ENCODE assay signal across 8 cellular contexts in the genomic region with DNA sequence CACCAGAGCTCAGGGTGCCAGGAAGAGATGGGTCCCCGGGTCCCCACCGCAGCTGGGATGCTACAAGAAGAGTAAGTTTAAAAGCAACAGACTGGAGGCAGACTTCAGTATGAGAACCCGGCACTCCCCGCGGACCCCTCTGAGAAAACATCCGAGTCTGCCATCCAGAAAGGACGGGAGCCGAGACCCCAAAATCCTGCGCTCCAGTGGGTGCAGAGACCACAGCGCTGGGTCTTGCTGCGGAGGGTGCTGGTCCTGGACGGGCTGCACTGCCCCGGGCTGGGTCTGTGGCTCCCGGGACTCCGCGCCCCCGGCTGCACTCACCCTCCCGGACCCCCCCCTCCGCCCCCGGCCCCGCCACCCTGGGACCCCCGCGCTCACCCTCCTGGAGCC. TPM values are rescaled to one million over a fixed set of nuclear protein-coding genes. Genes with fewer than 3 reads are reported as not detected.
DNase-seq lines count a peak whose midpoint lies in the region; ATAC-seq and TF ChIP-seq lines count a peak whose summit lies in the region.

No MANE protein-coding gene starts in this region.

- peak overlapping the region; percentile 75 for H3K4me3 ChIP-seq in skeletal muscle cell (ENCODE audit: low read depth, low read length)

- TF ChIP-seq CTCF in H9 (conservative IDR thresholded peaks at IDR 0.05) (no peak), WTC11 (IDR thresholded peaks at IDR 0.05) (no peak)

- H3K27ac ChIP-seq in H9 (ENCODE audit: insufficient read length, low read depth, low read length): no peak overlapping the region

- DNase-seq in H9 (no peak), WTC11 (ENCODE audit: low spot score) (no peak), left cardiac atrium (no peak), skeletal muscle cell (ENCODE audit: low read depth) (no peak), DMS114 treated with DMSO at 0.1 percent for 48 hours (lab: John Stamatoyannopoulos, UW; ENCODE audit: unreplicated experiment) (no peak)

- no peak overlapping the region for H3K56ac ChIP-seq in H9 (ENCODE audit: insufficient read length, low read depth, low read length)

- H3K27me3 ChIP-seq in H9 (ENCODE audit: insufficient read depth, low read length): no peaks in the 10 kb centered on the region

- no peak overlapping the region for H2AFZ ChIP-seq in H9 (ENCODE audit: low read length)

- H4K5ac ChIP-seq in H9 (ENCODE audit: insufficient read length, low read depth, low read length): no peak overlapping the region

- H3K4me3 Mint-ChIP-seq in H9: peak overlapping the region; percentile 73 to 87
- peak overlapping the region; percentile 78 for H3K4me3 Mint-ChIP-seq in WTC11

- no peak overlapping the region for H2BK12ac ChIP-seq in H9 (ENCODE audit: insufficient read length, low read depth, low read length)

- no peaks in the 10 kb centered on the region for H4K20me1 ChIP-seq in H9 (ENCODE audit: control insufficient read depth, insufficient read depth, insufficient read length)

- no peak overlapping the region for H2BK120ac ChIP-seq in H9 (ENCODE audit: low read depth, low read length, poor library complexity, severe bottlenecking)

- no peak overlapping the region for H4K91ac ChIP-seq in H9 (ENCODE audit: insufficient read length, low read depth, low read length)

- H3K23ac ChIP-seq in H9 (ENCODE audit: insufficient read length, low read depth, low read length): no peak overlapping the region

- H3K4ac ChIP-seq in H9 (ENCODE audit: low read depth, low read length): no peak overlapping the region

- H3K27ac Mint-ChIP-seq in H9: no peak overlapping the region
- H3K27ac Mint-ChIP-seq in WTC11: peak overlapping the region; percentile 72; the same call in 1 of the 2 replicates

- peak overlapping the region; percentile 48 for H3K9ac ChIP-seq in H9 (ENCODE audit: extremely low read depth, insufficient read length, low read length)

- H3T11ph ChIP-seq in H9 (ENCODE audit: low read length): no peak overlapping the region

- H3K18ac ChIP-seq in H9 (ENCODE audit: insufficient read length, low read depth, low read length): no peak overlapping the region

- POLR2A ChIA-PET in WTC11 (lab: Charles Lee): interaction anchor here (1.4 kb wide), 1 partner anchor 17 kb away, joined by 3 read pairs; no protein-coding TSS in a partner anchor

- no peaks in the 10 kb centered on the region; the same call in 1 of the 2 replicates for H3K27me3 Mint-ChIP-seq in H9 (ENCODE audit: low read depth)
- H3K27me3 Mint-ChIP-seq in WTC11 (ENCODE audit: low read depth): no peaks in the 10 kb centered on the region

- H3K4me1 ChIP-seq in H9 (ENCODE audit: insufficient read depth, low read length): no peaks in the 10 kb centered on the region

- H3K36me3 Mint-ChIP-seq in H9 (ENCODE audit: insufficient read depth in 1 of 3, low read depth in 3 of 3) (no peaks in the 10 kb centered on the region), WTC11 (no peaks in the 10 kb centered on the region)

- WGBS in H9 (ENCODE audit: extremely low coverage, insufficient read length, low lambda C conversion rate): no CpG with 5 or more reads among the region's 23 CpGs

- no peak overlapping the region for H2BK15ac ChIP-seq in H9 (ENCODE audit: low read depth, low read length)

- no peaks in the 10 kb centered on the region for H3K9me3 ChIP-seq in H9 (ENCODE audit: control insufficient read depth, low read depth, low read length)

- H3K9me3 Mint-ChIP-seq in H9 (no peaks in the 10 kb centered on the region), WTC11 (no peaks in the 10 kb centered on the region)

- H2BK5ac ChIP-seq in H9 (ENCODE audit: insufficient read length, low read length): no peak overlapping the region

- peaks cover 4 to 10% of the 10 kb centered on the region in 2 experiments; a peak in 3 of 4 replicates for H3K4me1 Mint-ChIP-seq in H9
- H3K4me1 Mint-ChIP-seq in WTC11: no peaks in the 10 kb centered on the region

- H2AK5ac ChIP-seq in H9 (ENCODE audit: insufficient read length, low read length): no peak overlapping the region

- intact Hi-C loops in left cardiac atrium (cut with DNase I): no loop called here

- peak; percentile 8 for ATAC-seq in WTC11
- peak; percentile 36 to 45 for ATAC-seq in left cardiac atrium
- ATAC-seq in HG03039 (IDR thresholded peaks at IDR 0.05; ENCODE audit: unreplicated experiment): no peak
- ATAC-seq in HG03045 (IDR thresholded peaks at IDR 0.05; ENCODE audit: unreplicated experiment): no peak
- ATAC-seq in GM21367 (IDR thresholded peaks at IDR 0.05; ENCODE audit: unreplicated experiment): no peak

- H3K79me2 ChIP-seq in H9 (ENCODE audit: insufficient read depth, low read length): no peaks in the 10 kb centered on the region

- CTCF ChIA-PET in WTC11 (lab: Charles Lee): interaction anchor here (0.6 to 4.2 kb wide), 10 partner anchors 9 to 406 kb away, joined by 3 to 52 read pairs (median 4); a partner anchor contains a TSS

- H2BK20ac ChIP-seq in H9 (ENCODE audit: low read depth, low read length, poor library complexity, severe bottlenecking): no peak overlapping the region

- no peaks in the 10 kb centered on the region for H3K79me1 ChIP-seq in H9 (ENCODE audit: insufficient read depth, low read depth, low read length, poor library complexity, severe bottlenecking)

- H3K23me2 ChIP-seq in H9 (ENCODE audit: insufficient read length, low read depth, low read length, poor library complexity, severe bottlenecking): peaks cover 4% of the 10 kb centered on the region

- peak overlapping the region; percentile 71; the same call in 1 of the 2 replicates for H3K14ac ChIP-seq in H9 (ENCODE audit: insufficient read depth, low read length)

- H4K8ac ChIP-seq in H9 (replicated peaks; ENCODE audit: insufficient read length, low read depth, low read length): no peak overlapping the region

- peak overlapping the region; percentile 72 for H3K4me2 ChIP-seq in H9 (ENCODE audit: insufficient read depth, insufficient read length, low read length)

TF ChIP-seq in WTC11, 78 proteins besides CTCF, POLR2A, EP300 and RAD21 (continues in another document):
- TF ChIP-seq JAZF1 (CRISPR knock-in tag; IDR thresholded peaks at IDR 0.05) (no peak), ATF1 (CRISPR knock-in tag; IDR thresholded peaks at IDR 0.05) (no peak)
- TF ChIP-seq, protein P1, sequence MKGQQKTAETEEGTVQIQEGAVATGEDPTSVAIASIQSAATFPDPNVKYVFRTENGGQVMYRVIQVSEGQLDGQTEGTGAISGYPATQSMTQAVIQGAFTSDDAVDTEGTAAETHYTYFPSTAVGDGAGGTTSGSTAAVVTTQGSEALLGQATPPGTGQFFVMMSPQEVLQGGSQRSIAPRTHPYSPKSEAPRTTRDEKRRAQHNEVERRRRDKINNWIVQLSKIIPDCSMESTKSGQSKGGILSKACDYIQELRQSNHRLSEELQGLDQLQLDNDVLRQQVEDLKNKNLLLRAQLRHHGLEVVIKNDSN (CRISPR knock-in tag; IDR thresholded peaks at IDR 0.05): no peak
- TF ChIP-seq, protein P2, sequence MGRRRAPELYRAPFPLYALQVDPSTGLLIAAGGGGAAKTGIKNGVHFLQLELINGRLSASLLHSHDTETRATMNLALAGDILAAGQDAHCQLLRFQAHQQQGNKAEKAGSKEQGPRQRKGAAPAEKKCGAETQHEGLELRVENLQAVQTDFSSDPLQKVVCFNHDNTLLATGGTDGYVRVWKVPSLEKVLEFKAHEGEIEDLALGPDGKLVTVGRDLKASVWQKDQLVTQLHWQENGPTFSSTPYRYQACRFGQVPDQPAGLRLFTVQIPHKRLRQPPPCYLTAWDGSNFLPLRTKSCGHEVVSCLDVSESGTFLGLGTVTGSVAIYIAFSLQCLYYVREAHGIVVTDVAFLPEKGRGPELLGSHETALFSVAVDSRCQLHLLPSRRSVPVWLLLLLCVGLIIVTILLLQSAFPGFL (CRISPR knock-in tag; IDR thresholded peaks at IDR 0.05; ENCODE audit: borderline replicate concordance): no peak
- TF ChIP-seq, protein P3, sequence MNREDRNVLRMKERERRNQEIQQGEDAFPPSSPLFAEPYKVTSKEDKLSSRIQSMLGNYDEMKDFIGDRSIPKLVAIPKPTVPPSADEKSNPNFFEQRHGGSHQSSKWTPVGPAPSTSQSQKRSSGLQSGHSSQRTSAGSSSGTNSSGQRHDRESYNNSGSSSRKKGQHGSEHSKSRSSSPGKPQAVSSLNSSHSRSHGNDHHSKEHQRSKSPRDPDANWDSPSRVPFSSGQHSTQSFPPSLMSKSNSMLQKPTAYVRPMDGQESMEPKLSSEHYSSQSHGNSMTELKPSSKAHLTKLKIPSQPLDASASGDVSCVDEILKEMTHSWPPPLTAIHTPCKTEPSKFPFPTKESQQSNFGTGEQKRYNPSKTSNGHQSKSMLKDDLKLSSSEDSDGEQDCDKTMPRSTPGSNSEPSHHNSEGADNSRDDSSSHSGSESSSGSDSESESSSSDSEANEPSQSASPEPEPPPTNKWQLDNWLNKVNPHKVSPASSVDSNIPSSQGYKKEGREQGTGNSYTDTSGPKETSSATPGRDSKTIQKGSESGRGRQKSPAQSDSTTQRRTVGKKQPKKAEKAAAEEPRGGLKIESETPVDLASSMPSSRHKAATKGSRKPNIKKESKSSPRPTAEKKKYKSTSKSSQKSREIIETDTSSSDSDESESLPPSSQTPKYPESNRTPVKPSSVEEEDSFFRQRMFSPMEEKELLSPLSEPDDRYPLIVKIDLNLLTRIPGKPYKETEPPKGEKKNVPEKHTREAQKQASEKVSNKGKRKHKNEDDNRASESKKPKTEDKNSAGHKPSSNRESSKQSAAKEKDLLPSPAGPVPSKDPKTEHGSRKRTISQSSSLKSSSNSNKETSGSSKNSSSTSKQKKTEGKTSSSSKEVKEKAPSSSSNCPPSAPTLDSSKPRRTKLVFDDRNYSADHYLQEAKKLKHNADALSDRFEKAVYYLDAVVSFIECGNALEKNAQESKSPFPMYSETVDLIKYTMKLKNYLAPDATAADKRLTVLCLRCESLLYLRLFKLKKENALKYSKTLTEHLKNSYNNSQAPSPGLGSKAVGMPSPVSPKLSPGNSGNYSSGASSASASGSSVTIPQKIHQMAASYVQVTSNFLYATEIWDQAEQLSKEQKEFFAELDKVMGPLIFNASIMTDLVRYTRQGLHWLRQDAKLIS (CRISPR knock-in tag; IDR thresholded peaks at IDR 0.05; ENCODE audit: borderline replicate concordance): no peak

RNA-seq across cellular contexts. Expression of a gene that starts 0.3 kb away (rescaled TPM):
- total RNA-seq in H9 (2021) (27.9 and 29.3 TPM in 2 replicates), WTC11 (2021) (27.5 to 32.6 TPM (median 32.4 TPM) in 3 replicates), left cardiac atrium (10 to 100 TPM; 12.1 to 36.0 TPM)

RNA-seq across cellular contexts. Expression of a gene that starts 19.8 kb away (rescaled TPM):
- total RNA-seq in H9 (2021) (2.5 and 2.7 TPM in 2 replicates), WTC11 (2021) (3.4 to 3.8 TPM (median 3.6 TPM) in 3 replicates), left cardiac atrium (under 1 TPM in 1 of 2 donors, not detected in 1; 0.08 TPM)

RNA-seq across cellular contexts. Expression of a gene that starts 26.2 kb away (rescaled TPM):
- total RNA-seq in H9 (2021) (0.70 and 0.79 TPM in 2 replicates), WTC11 (2021) (0.21 to 0.46 TPM (median 0.26 TPM) in 3 replicates), left cardiac atrium (not detected)

RNA-seq across cellular contexts. Expression of a gene that starts 36.6 kb away (rescaled TPM):
- total RNA-seq in H9 (2021): 0.44 and 0.46 TPM in 2 replicates
- total RNA-seq in WTC11 (2021): 0.22 to 0.53 TPM (median 0.32 TPM) in 3 replicates
- total RNA-seq in left cardiac atrium: under 1 TPM in 1 of 2 donors, not detected in 1; 0.29 TPM

RNA-seq across cellular contexts. Expression of a gene that starts 53.2 kb away (rescaled TPM):
- total RNA-seq in H9 (2021): 14.3 and 14.8 TPM in 2 replicates
- total RNA-seq in WTC11 (2021): 14.1 to 14.8 TPM (median 14.2 TPM) in 3 replicates
- total RNA-seq in left cardiac atrium: 1 to 10 TPM; 5.7 to 7.9 TPM

Comparison
In these comparisons a context has a peak if more than half of its experiments do, and no peak if none do; other contexts are left out.
1. ATAC-seq: peak in WTC11 (single experiment) and left cardiac atrium (2 of 2); none in HG03039 (single experiment), HG03045 (single experiment) and GM21367 (single experiment).